In the genomic region with DNA sequence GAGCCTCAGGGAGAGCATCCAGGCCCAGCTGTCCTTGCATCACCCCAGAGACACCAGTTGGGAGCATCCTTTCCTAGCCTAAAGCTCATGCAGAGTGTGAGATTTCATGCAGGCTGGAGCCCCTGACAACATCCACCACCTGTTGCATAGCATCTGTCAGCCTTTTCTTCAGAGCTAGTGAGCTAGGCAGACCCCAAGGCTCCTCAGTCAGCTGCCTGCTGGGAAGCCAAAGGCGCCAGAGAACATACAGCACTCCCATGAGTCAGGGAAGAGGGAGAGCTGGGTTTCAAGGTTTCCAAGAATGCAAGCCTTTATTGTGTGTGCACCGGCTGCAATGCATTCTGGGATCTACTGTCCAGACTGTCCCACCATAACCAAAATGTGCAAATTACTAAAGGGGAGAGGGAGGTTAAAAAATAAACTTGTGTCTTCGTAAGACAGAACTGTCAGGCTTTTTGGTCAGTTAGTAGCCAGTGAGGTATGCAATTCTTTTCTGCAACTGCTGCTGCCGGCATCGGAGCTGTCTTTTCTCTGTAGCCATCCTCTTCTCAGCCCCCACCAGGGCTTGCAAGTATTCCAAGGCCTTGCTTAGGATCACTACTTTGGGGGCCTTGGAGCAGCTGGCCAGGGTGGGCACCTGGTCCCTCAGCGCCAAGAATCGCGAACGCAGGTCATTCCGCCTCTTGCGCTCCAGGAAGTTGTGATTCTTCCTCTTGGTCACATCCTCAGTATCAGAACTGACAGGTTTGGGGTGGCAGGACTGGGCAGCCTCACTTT, we compare ENCODE assay signal across 1 cellular context.
TF ChIP-seq lines count a peak whose summit lies in the region.

No MANE protein-coding gene starts in this region.

TF ChIP-seq in HepG2, 621 proteins besides CTCF, POLR2A, EP300 and RAD21:
- TF ChIP-seq ZNF143 (CRISPR knock-in tag; IDR thresholded peaks at IDR 0.05) (peak; percentile 51), MAFK (conservative IDR thresholded peaks at IDR 0.05 in 1 of 2, IDR thresholded peaks at IDR 0.05 in 1 of 2; ENCODE audit: low read length in 2 of 2) (no peak), RXRA (CRISPR knock-in tag; IDR thresholded peaks at IDR 0.05) (no peak), ZNF263 (CRISPR knock-in tag; IDR thresholded peaks at IDR 0.05) (peak; percentile 66)
- TF ChIP-seq, protein P1, sequence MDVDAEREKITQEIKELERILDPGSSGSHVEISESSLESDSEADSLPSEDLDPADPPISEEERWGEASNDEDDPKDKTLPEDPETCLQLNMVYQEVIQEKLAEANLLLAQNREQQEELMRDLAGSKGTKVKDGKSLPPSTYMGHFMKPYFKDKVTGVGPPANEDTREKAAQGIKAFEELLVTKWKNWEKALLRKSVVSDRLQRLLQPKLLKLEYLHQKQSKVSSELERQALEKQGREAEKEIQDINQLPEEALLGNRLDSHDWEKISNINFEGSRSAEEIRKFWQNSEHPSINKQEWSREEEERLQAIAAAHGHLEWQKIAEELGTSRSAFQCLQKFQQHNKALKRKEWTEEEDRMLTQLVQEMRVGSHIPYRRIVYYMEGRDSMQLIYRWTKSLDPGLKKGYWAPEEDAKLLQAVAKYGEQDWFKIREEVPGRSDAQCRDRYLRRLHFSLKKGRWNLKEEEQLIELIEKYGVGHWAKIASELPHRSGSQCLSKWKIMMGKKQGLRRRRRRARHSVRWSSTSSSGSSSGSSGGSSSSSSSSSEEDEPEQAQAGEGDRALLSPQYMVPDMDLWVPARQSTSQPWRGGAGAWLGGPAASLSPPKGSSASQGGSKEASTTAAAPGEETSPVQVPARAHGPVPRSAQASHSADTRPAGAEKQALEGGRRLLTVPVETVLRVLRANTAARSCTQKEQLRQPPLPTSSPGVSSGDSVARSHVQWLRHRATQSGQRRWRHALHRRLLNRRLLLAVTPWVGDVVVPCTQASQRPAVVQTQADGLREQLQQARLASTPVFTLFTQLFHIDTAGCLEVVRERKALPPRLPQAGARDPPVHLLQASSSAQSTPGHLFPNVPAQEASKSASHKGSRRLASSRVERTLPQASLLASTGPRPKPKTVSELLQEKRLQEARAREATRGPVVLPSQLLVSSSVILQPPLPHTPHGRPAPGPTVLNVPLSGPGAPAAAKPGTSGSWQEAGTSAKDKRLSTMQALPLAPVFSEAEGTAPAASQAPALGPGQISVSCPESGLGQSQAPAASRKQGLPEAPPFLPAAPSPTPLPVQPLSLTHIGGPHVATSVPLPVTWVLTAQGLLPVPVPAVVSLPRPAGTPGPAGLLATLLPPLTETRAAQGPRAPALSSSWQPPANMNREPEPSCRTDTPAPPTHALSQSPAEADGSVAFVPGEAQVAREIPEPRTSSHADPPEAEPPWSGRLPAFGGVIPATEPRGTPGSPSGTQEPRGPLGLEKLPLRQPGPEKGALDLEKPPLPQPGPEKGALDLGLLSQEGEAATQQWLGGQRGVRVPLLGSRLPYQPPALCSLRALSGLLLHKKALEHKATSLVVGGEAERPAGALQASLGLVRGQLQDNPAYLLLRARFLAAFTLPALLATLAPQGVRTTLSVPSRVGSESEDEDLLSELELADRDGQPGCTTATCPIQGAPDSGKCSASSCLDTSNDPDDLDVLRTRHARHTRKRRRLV (CRISPR knock-in tag; IDR thresholded peaks at IDR 0.05): 0 out of 2 replicates have a peak, but pooled peaks have one; percentile 54
